Comparison of ENCODE assay signal across 17 cellular contexts in genomic region chr11:65852508-65853248, GRCh38. TPM values are rescaled to one million over a fixed set of nuclear protein-coding genes. Genes with fewer than 3 reads are reported as not detected.
DNase-seq lines count a peak whose midpoint lies in the region; ATAC-seq and TF ChIP-seq lines count a peak whose summit lies in the region.
"Had no signal": no experiment of that assay in that cellular context is flagged by ENCODE, and none has a peak within 500 bp of the region (broad histone marks: within the 10 kb centered on the region; RNA-seq: fewer than 3 reads in every experiment).

No MANE protein-coding gene starts in this region.

- H3K4me3 ChIP-seq in A673 (ENCODE audit: low read depth, low read length, poor library complexity, severe bottlenecking): no peak overlapping the region
- H3K4me3 ChIP-seq in muscle layer of duodenum (ENCODE audit: low read depth in 1 of 2, low read length in 2 of 2): no peak overlapping the region
- H3K4me3 ChIP-seq in thyroid gland (replicated peaks in 1 of 3): no peak overlapping the region
- H3K4me3 ChIP-seq: SJSA1, stomach had no signal

- ATAC-seq in GM18870 (IDR thresholded peaks at IDR 0.05; ENCODE audit: unreplicated experiment) (no peak), GM18907 (IDR thresholded peaks at IDR 0.05; ENCODE audit: unreplicated experiment) (no peak)
- ATAC-seq: activated T-cell treated with anti-CD3 and anti-CD28 coated beads, Interleukin-2, amount 50 U/mL, for 4 hours had no signal

- WGBS in thyroid gland, 2 donors: 94 to 95% methylated on average over 23 to 25 of the region's 33 CpGs

- TF ChIP-seq POLR2A in GM19099 (IDR thresholded peaks at IDR 0.05; ENCODE audit: extremely low read depth, insufficient read length, low read depth) (peak; percentile 33), thyroid gland (IDR thresholded peaks at IDR 0.05) (no peak)

- H3K9me3 ChIP-seq in A673 (ENCODE audit: low read depth, low read length, poor library complexity, severe bottlenecking): no peaks in the 10 kb centered on the region
- peaks cover 0 to 2% of the 10 kb centered on the region in 2 donors for H3K9me3 ChIP-seq in muscle layer of duodenum (ENCODE audit: control insufficient read depth in 1 of 2, low read length in 2 of 2)
- H3K9me3 ChIP-seq in thyroid gland: no peaks in the 10 kb centered on the region

- no peaks in the 10 kb centered on the region for H3K27me3 Mint-ChIP-seq in activated naive CD8-positive, alpha-beta T cell treated with anti-CD3 and anti-CD28 coated beads for 36 hours

- peak overlapping the region; percentile 42 for H3K27ac Mint-ChIP-seq in activated naive CD8-positive, alpha-beta T cell treated with anti-CD3 and anti-CD28 coated beads for 36 hours

- H3K9me3 Mint-ChIP-seq in activated naive CD8-positive, alpha-beta T cell treated with anti-CD3 and anti-CD28 coated beads for 36 hours: peaks cover 7% of the 10 kb centered on the region
- H3K9me3 Mint-ChIP-seq: activated T-cell treated with anti-CD3 and anti-CD28 coated beads, Interleukin-2, amount 50 U/mL, for 4 hours had no signal

- H3K4me1 ChIP-seq in A673 (ENCODE audit: insufficient read depth, low read length, poor library complexity, severe bottlenecking) (peaks cover 8% of the 10 kb centered on the region), muscle layer of duodenum (ENCODE audit: control insufficient read depth in 1 of 2, insufficient read depth in 2 of 2, low read length in 2 of 2) (peaks cover 0 to 19% of the 10 kb centered on the region in 2 donors), thyroid gland (peaks cover 4 to 15% of the 10 kb centered on the region in 2 donors)

- H3K27ac ChIP-seq in A673 (ENCODE audit: low read depth, low read length, poor library complexity, severe bottlenecking): no peak overlapping the region
- H3K27ac ChIP-seq in muscle layer of duodenum (ENCODE audit: low read length): peak overlapping the region; percentile 69
- no peak overlapping the region for H3K27ac ChIP-seq in thyroid gland
- H3K27ac ChIP-seq: brain microvascular endothelial cell, SJSA1 had no signal

- DNase-seq in A673 (ENCODE audit: low spot score) (peak; percentile 9), thyroid gland (no peak), NCI-H2107 treated with DMSO at 0.1 percent for 48 hours (lab: John Stamatoyannopoulos, UW; ENCODE audit: unreplicated experiment) (no peak)
- no peak for DNase-seq in activated naive CD8-positive, alpha-beta T cell treated with anti-CD3 and anti-CD28 coated beads for 36 hours
- DNase-seq: activated T-cell treated with anti-CD3 and anti-CD28 coated beads, Interleukin-2, amount 50 U/mL, for 4 hours; brain microvascular endothelial cell; mammary epithelial cell; NCI-H1694; NCI-H774; stomach had no signal

- no peak for TF ChIP-seq CTCF in A673 (conservative IDR thresholded peaks at IDR 0.05; ENCODE audit: low read depth, low read length)
- no peak for TF ChIP-seq CTCF in thyroid gland (IDR thresholded peaks at IDR 0.05)

- intact Hi-C loops in A673 (cut with micrococcal nuclease; ENCODE audit: unreplicated experiment) (no loop called here), thyroid gland (cut with DNase I) (no loop called here)

- H3K4me3 Mint-ChIP-seq in activated naive CD8-positive, alpha-beta T cell treated with anti-CD3 and anti-CD28 coated beads for 36 hours: no peak overlapping the region
- H3K4me3 Mint-ChIP-seq: activated T-cell treated with anti-CD3 and anti-CD28 coated beads, Interleukin-2, amount 50 U/mL, for 4 hours; CD14-positive monocyte had no signal

- POLR2A ChIA-PET in A673 (lab: Charles Lee; ENCODE audit: low non-redundant PET): no interaction called here

- peaks cover 32% of the 10 kb centered on the region for H3K4me1 Mint-ChIP-seq in activated naive CD8-positive, alpha-beta T cell treated with anti-CD3 and anti-CD28 coated beads for 36 hours

- H3K27me3 ChIP-seq in A673 (replicated peaks; ENCODE audit: insufficient read depth, low read depth, low read length, poor library complexity): no peaks in the 10 kb centered on the region
- H3K27me3 ChIP-seq in muscle layer of duodenum (ENCODE audit: low read depth, low read length): no peaks in the 10 kb centered on the region
- H3K27me3 ChIP-seq in thyroid gland: no peaks in the 10 kb centered on the region
- H3K27me3 ChIP-seq: brain microvascular endothelial cell, SJSA1, stomach had no signal

- H3K36me3 Mint-ChIP-seq in activated naive CD8-positive, alpha-beta T cell treated with anti-CD3 and anti-CD28 coated beads for 36 hours: peaks cover 54% of the 10 kb centered on the region

- CTCF ChIA-PET in A673 (lab: Charles Lee): no interaction called here

- H3K36me3 ChIP-seq in A673 (ENCODE audit: insufficient read depth, low read length, poor library complexity, severe bottlenecking): peaks cover 57% of the 10 kb centered on the region
- H3K36me3 ChIP-seq in muscle layer of duodenum (ENCODE audit: control insufficient read depth in 1 of 2, insufficient read depth in 2 of 2, low read length in 2 of 2): peaks cover 31 to 64% of the 10 kb centered on the region in 2 donors
- peaks cover 32 to 34% of the 10 kb centered on the region in 2 donors for H3K36me3 ChIP-seq in thyroid gland

- BruUV-seq in A673 (replicated peaks; lab: Mats Ljungman, UMichigan): no TSS peak

RNA-seq across cellular contexts. Expression of gene CFL1, which starts 5.3 kb away (rescaled TPM):
- total RNA-seq in A673 (2021) (1,449 and 1,649 TPM in 2 replicates), thyroid gland (100 to 1,000 TPM; 330 to 581 (median 494) TPM)
- total RNA-seq in activated naive CD8-positive, alpha-beta T cell treated with anti-CD3 and anti-CD28 coated beads for 36 hours: 1,000 to 10,000 TPM; 1,050 to 1,075 TPM

RNA-seq across cellular contexts. Expression of gene MUS81, which starts 7.6 kb away (rescaled TPM):
- 64.6 and 77.4 TPM in 2 replicates for total RNA-seq in A673 (2021)
- total RNA-seq in activated naive CD8-positive, alpha-beta T cell treated with anti-CD3 and anti-CD28 coated beads for 36 hours: 10 to 100 TPM; 64.0 to 67.4 TPM
- total RNA-seq in thyroid gland: 10 to 100 TPM; 31.8 to 61.9 (median 42.5) TPM

RNA-seq across cellular contexts. Expression of gene SNX32, which starts 18.9 kb away (rescaled TPM):
- 2.0 and 2.1 TPM in 2 replicates for total RNA-seq in A673 (2021)
- total RNA-seq in activated naive CD8-positive, alpha-beta T cell treated with anti-CD3 and anti-CD28 coated beads for 36 hours: 1 to 10 TPM; 2.4 to 3.3 TPM
- total RNA-seq in thyroid gland: under 1 TPM in 1 of 4 donors, not detected in 3; 0.45 TPM

RNA-seq across cellular contexts. Expression of gene EFEMP2, which starts 19.9 kb away (rescaled TPM):
- total RNA-seq in A673 (2021): 31.2 and 37.6 TPM in 2 replicates
- 1 to 10 TPM; 8.5 to 8.9 TPM for total RNA-seq in activated naive CD8-positive, alpha-beta T cell treated with anti-CD3 and anti-CD28 coated beads for 36 hours
- total RNA-seq in thyroid gland: 100 to 1,000 TPM in 2 of 4 donors, 10 to 100 TPM in 2; 70.7 to 125 (median 91.4) TPM

RNA-seq across cellular contexts. Expression of gene CTSW, which starts 27.0 kb away (rescaled TPM):
- not detected in 2 replicates for total RNA-seq in A673 (2021)
- 10 to 100 TPM; 39.3 to 41.5 TPM for total RNA-seq in activated naive CD8-positive, alpha-beta T cell treated with anti-CD3 and anti-CD28 coated beads for 36 hours
- 1 to 10 TPM in 3 of 4 donors, under 1 TPM in 1; 0.67 to 7.6 (median 2.7) TPM for total RNA-seq in thyroid gland
- total RNA-seq: mammary epithelial cell, renal cortical epithelial cell had no signal
